ENCODE assay signal across 8 cellular contexts in genomic region chr4:67700119-67700873, GRCh38.
DNase-seq lines count a peak whose midpoint lies in the region; ATAC-seq and FAIRE-seq lines count a peak whose summit lies in the region.

No MANE protein-coding gene starts in this region.

- no peaks in the 10 kb centered on the region for H3K9me3 Mint-ChIP-seq in stimulated activated naive CD8-positive, alpha-beta T cell treated with anti-CD3 and anti-CD28 coated beads, Interleukin-15, amount 100 ng/mL, for 72 hours

- peak overlapping the region; percentile 88 to 98 for H3K4me3 Mint-ChIP-seq in stimulated activated naive CD8-positive, alpha-beta T cell treated with anti-CD3 and anti-CD28 coated beads, Interleukin-15, amount 100 ng/mL, for 72 hours

- no peaks in the 10 kb centered on the region for H3K27me3 Mint-ChIP-seq in stimulated activated naive CD8-positive, alpha-beta T cell treated with anti-CD3 and anti-CD28 coated beads, Interleukin-15, amount 100 ng/mL, for 72 hours

- peaks cover 46% of the 10 kb centered on the region for H3K4me1 Mint-ChIP-seq in stimulated activated naive CD8-positive, alpha-beta T cell treated with anti-CD3 and anti-CD28 coated beads, Interleukin-15, amount 100 ng/mL, for 72 hours

- peak; percentile 12 for ATAC-seq in GM21723 (IDR thresholded peaks at IDR 0.05; ENCODE audit: unreplicated experiment)
- peak; percentile 1 for ATAC-seq in stimulated activated naive CD8-positive, alpha-beta T cell treated with anti-CD3 and anti-CD28 coated beads, Interleukin-15, amount 100 ng/mL, for 72 hours

- peak; percentile 29 for DNase-seq in NCI-H1694 treated with DMSO at 0.1 percent for 48 hours (lab: John Stamatoyannopoulos, UW)
- no peak for DNase-seq in NCI-H1694 (lab: John Stamatoyannopoulos, UW)
- DNase-seq in NAMALWA (ENCODE audit: low spot score): peak; percentile 55
- peak; percentile 16 for DNase-seq in astrocyte of the hippocampus (ENCODE audit: low read depth, low spot score)
- peak; percentile 22 for DNase-seq in inferior parietal cortex (ENCODE audit: extremely low spot score)
- DNase-seq in stimulated activated naive CD8-positive, alpha-beta T cell treated with anti-CD3 and anti-CD28 coated beads, Interleukin-15, amount 100 ng/mL, for 72 hours: no peak
- no peak for DNase-seq in RCC 7860 (ENCODE audit: low spot score)

- peak overlapping the region; percentile 89 to 98 for H3K27ac Mint-ChIP-seq in stimulated activated naive CD8-positive, alpha-beta T cell treated with anti-CD3 and anti-CD28 coated beads, Interleukin-15, amount 100 ng/mL, for 72 hours

- no peak for FAIRE-seq in RCC 7860 (lab: Jason Lieb, UNC)

Comparison
In these comparisons a context has a peak if more than half of its experiments do, and no peak if none do; other contexts are left out.
1. DNase-seq: peak in NCI-H1694 treated with DMSO at 0.1 percent for 48 hours (single experiment), NAMALWA (single experiment), astrocyte of the hippocampus (single experiment) and inferior parietal cortex (single experiment); none in NCI-H1694 (single experiment), stimulated activated naive CD8-positive, alpha-beta T cell treated with anti-CD3 and anti-CD28 coated beads, Interleukin-15, amount 100 ng/mL, for 72 hours (0 of 2) and RCC 7860 (single experiment).